25 cellular contexts compared by ENCODE assay signal in the genomic region with DNA sequence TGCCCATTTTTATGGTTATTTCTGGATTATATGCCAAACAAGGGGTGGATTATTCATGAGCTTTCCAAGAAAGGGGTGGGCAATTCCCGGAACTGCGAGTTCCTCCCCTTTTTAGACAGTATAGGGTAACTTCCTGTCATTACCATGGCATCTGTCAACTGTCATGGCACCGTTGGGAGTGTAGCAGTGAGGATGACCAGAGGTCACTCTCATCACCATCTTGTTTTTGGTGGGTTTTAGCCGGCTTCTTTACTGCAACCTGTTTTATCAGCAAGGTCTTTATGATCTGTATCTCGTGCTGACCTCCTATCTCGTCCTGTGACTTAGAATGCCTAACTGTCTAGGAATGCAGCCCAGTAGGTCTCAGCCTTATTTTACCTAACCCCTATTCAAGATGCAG.
"Had no signal": no experiment of that assay in that cellular context is flagged by ENCODE, and none has a peak within 500 bp of the region (broad histone marks: within the 10 kb centered on the region; RNA-seq: fewer than 3 reads in every experiment).

No MANE protein-coding gene starts in this region.

- ATAC-seq: activated CD8-positive, alpha-beta memory T cell treated with anti-CD3 and anti-CD28 coated beads, Interleukin-2, amount 10 ng/mL, durations not matched to agents 7 days and 5 days; effector memory CD8-positive, alpha-beta T cell; natural killer cell treated with Interleukin-12 subunit alpha and Interleukin-12 subunit beta and Interleukin-15 and Interleukin-18, amount 100 ng/mL, for 72 hours; stimulated activated memory B cell treated with anti-CD40 and anti-IgM and Interleukin-4, amounts not matched to agents 10 μg/mL and 1 μg/mL and 100 μg/mL, for 72 hours; T-cell; upper lobe of right lung had no signal

- H3K4me1 ChIP-seq: sigmoid colon, testis, upper lobe of right lung had no signal

- H3K27me3 Mint-ChIP-seq: activated CD8-positive, alpha-beta memory T cell treated with anti-CD3 and anti-CD28 coated beads, Interleukin-2, amount 10 ng/mL, durations not matched to agents 7 days and 5 days; effector memory CD8-positive, alpha-beta T cell; natural killer cell treated with Interleukin-12 subunit alpha and Interleukin-12 subunit beta and Interleukin-15 and Interleukin-18, amount 100 ng/mL, for 72 hours; stimulated activated memory B cell treated with anti-CD40 and anti-IgM and Interleukin-4, amounts not matched to agents 10 μg/mL and 1 μg/mL and 100 μg/mL, for 72 hours had no signal

- FAIRE-seq: keratinocyte had no signal

- DNase-seq: activated CD4-positive, alpha-beta T cell treated with anti-CD3 and anti-CD28 coated beads, Interleukin-2, amount 50 U/mL, for 4 hours; activated CD8-positive, alpha-beta memory T cell treated with anti-CD3 and anti-CD28 coated beads, Interleukin-2, amount 10 ng/mL, durations not matched to agents 7 days and 5 days; activated effector memory CD4-positive, alpha-beta T cell treated with Interleukin-2 at 50 U/mL for 16 hours; activated naive CD4-positive, alpha-beta T cell treated with anti-CD3 and anti-CD28 coated beads, Interleukin-2, amount 50 U/mL, for 16 hours; activated T-cell treated with anti-CD3 and anti-CD28 coated beads, Interleukin-2, amount 50 U/mL, for 24 hours; aorta; dermis blood vessel endothelial cell; effector memory CD8-positive, alpha-beta T cell; foreskin melanocyte; glutamatergic neuron; hypothalamus; posterior cingulate gyrus; sigmoid colon; SK-N-SH; spleen; stimulated activated CD4-positive, alpha-beta T cell treated with anti-CD3 and anti-CD28 coated beads, Interleukin-4, amount 100 ng/mL, for 4 hours; T-cell; testis; upper lobe of right lung; WERI-Rb-1 had no signal

- H3K4me2 ChIP-seq: SK-N-SH had no signal

- H3K4me3 Mint-ChIP-seq: activated CD8-positive, alpha-beta memory T cell treated with anti-CD3 and anti-CD28 coated beads, Interleukin-2, amount 10 ng/mL, durations not matched to agents 7 days and 5 days; activated T-cell treated with anti-CD3 and anti-CD28 coated beads, Interleukin-2, amount 50 U/mL, for 24 hours; effector memory CD8-positive, alpha-beta T cell; mesothelial cell of epicardium; natural killer cell treated with Interleukin-12 subunit alpha and Interleukin-12 subunit beta and Interleukin-15 and Interleukin-18, amount 100 ng/mL, for 72 hours; stimulated activated memory B cell treated with anti-CD40 and anti-IgM and Interleukin-4, amounts not matched to agents 10 μg/mL and 1 μg/mL and 100 μg/mL, for 72 hours; T-cell had no signal

- H3K36me3 ChIP-seq: sigmoid colon, upper lobe of right lung, WERI-Rb-1 had no signal

- H3K9ac ChIP-seq: SK-N-SH had no signal

- H3K27ac Mint-ChIP-seq: activated CD8-positive, alpha-beta memory T cell treated with anti-CD3 and anti-CD28 coated beads, Interleukin-2, amount 10 ng/mL, durations not matched to agents 7 days and 5 days; activated T-cell treated with anti-CD3 and anti-CD28 coated beads, Interleukin-2, amount 50 U/mL, for 24 hours; mesothelial cell of epicardium; stimulated activated memory B cell treated with anti-CD40 and anti-IgM and Interleukin-4, amounts not matched to agents 10 μg/mL and 1 μg/mL and 100 μg/mL, for 72 hours; T-cell had no signal

- H3K9me3 Mint-ChIP-seq: activated T-cell treated with anti-CD3 and anti-CD28 coated beads, Interleukin-2, amount 50 U/mL, for 24 hours; effector memory CD8-positive, alpha-beta T cell; natural killer cell treated with Interleukin-12 subunit alpha and Interleukin-12 subunit beta and Interleukin-15 and Interleukin-18, amount 100 ng/mL, for 72 hours; stimulated activated memory B cell treated with anti-CD40 and anti-IgM and Interleukin-4, amounts not matched to agents 10 μg/mL and 1 μg/mL and 100 μg/mL, for 72 hours; T-cell had no signal

- H3K27ac ChIP-seq: sigmoid colon, spleen, testis, upper lobe of right lung, WERI-Rb-1 had no signal

- H3K27me3 ChIP-seq: sigmoid colon, spleen, testis, upper lobe of right lung had no signal

- H3K36me3 Mint-ChIP-seq: natural killer cell treated with Interleukin-12 subunit alpha and Interleukin-12 subunit beta and Interleukin-15 and Interleukin-18, amount 100 ng/mL, for 72 hours; T-cell had no signal

- H3K4me3 ChIP-seq: lung, sigmoid colon, spleen, testis, upper lobe of right lung had no signal

- H3K9me3 ChIP-seq: sigmoid colon, SK-N-SH, spleen, testis, upper lobe of right lung had no signal
